In the genomic region with DNA sequence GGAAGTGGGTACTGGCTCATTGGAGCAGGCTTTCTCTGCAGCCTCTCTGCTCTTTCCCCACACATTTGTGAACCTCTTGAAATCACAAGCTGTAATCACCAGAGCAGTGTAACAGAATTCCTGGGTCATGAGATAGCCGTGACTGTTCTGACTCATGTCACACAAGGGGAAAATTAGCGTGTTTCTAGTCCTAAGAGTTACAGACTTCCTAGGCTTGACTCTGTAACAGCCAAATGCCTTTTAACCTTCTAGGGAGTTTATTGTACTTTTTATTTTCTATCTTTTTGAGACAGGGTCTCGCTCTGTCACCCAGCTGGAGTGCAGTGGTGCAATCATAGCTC, we compare ENCODE assay signal across 7 cellular contexts. TPM values are rescaled to one million over a fixed set of nuclear protein-coding genes. Genes with fewer than 3 reads are reported as not detected.
A peak's percentile ranks its signal among the peaks of the same experiment; 100 is the strongest.
DNase-seq lines count a peak whose midpoint lies in the region; ATAC-seq and TF ChIP-seq lines count a peak whose summit lies in the region.

No MANE protein-coding gene starts in this region.

- no peak overlapping the region for H4K91ac ChIP-seq in H9 (ENCODE audit: insufficient read length, low read depth, low read length)

- no peak overlapping the region for H3K18ac ChIP-seq in H9 (ENCODE audit: insufficient read length, low read depth, low read length)

- H2BK15ac ChIP-seq in H9 (ENCODE audit: low read depth, low read length): no peak overlapping the region

- H3K4me3 Mint-ChIP-seq in H9 (no peak overlapping the region), glutamatergic neuron (ENCODE audit: unreplicated experiment) (peak overlapping the region; percentile 78)

- H3K79me2 ChIP-seq in H9 (ENCODE audit: insufficient read depth, low read length) (peaks cover 5% of the 10 kb centered on the region; the same call in 1 of the 2 replicates), SK-N-SH (ENCODE audit: insufficient read depth) (peaks cover 46% of the 10 kb centered on the region)

- H3K9ac ChIP-seq in H9 (ENCODE audit: extremely low read depth, insufficient read length, low read length) (no peak overlapping the region), SK-N-SH (peak overlapping the region; percentile 47; the same call in 1 of the 2 replicates)

- TF ChIP-seq RAD21 in SK-N-SH (IDR thresholded peaks at IDR 0.05; ENCODE audit: low read length): no peak

- H3K9me2 ChIP-seq in SK-N-SH: no peaks in the 10 kb centered on the region

- no peaks in the 10 kb centered on the region for H4K20me1 ChIP-seq in H9 (ENCODE audit: control insufficient read depth, insufficient read depth, insufficient read length)
- no peaks in the 10 kb centered on the region for H4K20me1 ChIP-seq in SK-N-SH (ENCODE audit: insufficient read depth)

- no peak for DNase-seq in H9
- DNase-seq in SK-N-SH: peak; percentile 44
- no peak for DNase-seq in glutamatergic neuron
- no peak for DNase-seq in NCI-H1694 (lab: John Stamatoyannopoulos, UW)
- DNase-seq in GM13976 (ENCODE audit: low spot score): no peak

- ATAC-seq in GM21515 (IDR thresholded peaks at IDR 0.05; ENCODE audit: unreplicated experiment): no peak

- H3K27me3 ChIP-seq in H9 (ENCODE audit: insufficient read depth, low read length) (no peaks in the 10 kb centered on the region), SK-N-SH (ENCODE audit: insufficient read depth) (no peaks in the 10 kb centered on the region)

- no peak overlapping the region for H2AK5ac ChIP-seq in H9 (ENCODE audit: insufficient read length, low read length)

- H2AFZ ChIP-seq in H9 (ENCODE audit: low read length) (no peak overlapping the region), SK-N-SH (ENCODE audit: low read depth) (no peak overlapping the region)

- H3K23ac ChIP-seq in H9 (ENCODE audit: insufficient read length, low read depth, low read length): no peak overlapping the region

- H3K4ac ChIP-seq in H9 (ENCODE audit: low read depth, low read length): no peak overlapping the region

- no peaks in the 10 kb centered on the region for H3K36me3 ChIP-seq in SK-N-SH (replicated peaks in 1 of 2; ENCODE audit: control insufficient read depth in 1 of 2, insufficient read depth in 2 of 2, low read length in 1 of 2)

- no peak overlapping the region for H2BK20ac ChIP-seq in H9 (ENCODE audit: low read depth, low read length, poor library complexity, severe bottlenecking)

- no peaks in the 10 kb centered on the region for H3K79me1 ChIP-seq in H9 (ENCODE audit: insufficient read depth, low read depth, low read length, poor library complexity, severe bottlenecking)

- H3K4me1 ChIP-seq in H9 (ENCODE audit: insufficient read depth, low read length): peaks cover 8% of the 10 kb centered on the region; the same call in 1 of the 2 replicates
- peaks cover 33 to 41% of the 10 kb centered on the region in 2 experiments; a peak in 3 of 4 replicates for H3K4me1 ChIP-seq in SK-N-SH (ENCODE audit: control insufficient read depth in 1 of 2, insufficient read depth in 2 of 2, low read depth in 1 of 2, low read length in 1 of 2)

- H3T11ph ChIP-seq in H9 (ENCODE audit: low read length): no peak overlapping the region

- H2BK12ac ChIP-seq in H9 (ENCODE audit: insufficient read length, low read depth, low read length): no peak overlapping the region

- H4K5ac ChIP-seq in H9 (ENCODE audit: insufficient read length, low read depth, low read length): no peak overlapping the region

- H3K36me3 Mint-ChIP-seq in H9 (ENCODE audit: insufficient read depth in 1 of 3, low read depth in 3 of 3) (peaks cover 3 to 16% (median 7%) of the 10 kb centered on the region in 3 experiments; a peak in 6 of 7 replicates), glutamatergic neuron (ENCODE audit: unreplicated experiment) (peaks cover 20% of the 10 kb centered on the region)

- H3K27ac ChIP-seq in H9 (ENCODE audit: insufficient read length, low read depth, low read length): no peak overlapping the region
- peak overlapping the region; percentile 66 to 97 for H3K27ac ChIP-seq in SK-N-SH (ENCODE audit: low read depth in 2 of 2, low read length in 1 of 2)
- peak overlapping the region in 16 of 21 experiments; percentile 2 to 74 (median 29) for H3K27ac ChIP-seq in skin epidermis

- H2BK120ac ChIP-seq in H9 (ENCODE audit: low read depth, low read length, poor library complexity, severe bottlenecking): no peak overlapping the region

- POLR2A ChIA-PET in SK-N-SH (lab: Yijun Ruan, JAX): interaction anchor here (1.2 to 1.6 kb wide), 2 partner anchors 11 to 23 kb away, joined by 3 to 4 read pairs; no protein-coding TSS in a partner anchor

- WGBS in H9 (ENCODE audit: extremely low coverage, insufficient read length, low lambda C conversion rate): no CpG with 5 or more reads among the region's 3 CpGs
- WGBS in SK-N-SH (ENCODE audit: low lambda C conversion rate): 16% methylated on average over 3 of the region's 3 CpGs

- TF ChIP-seq CTCF in H9 (conservative IDR thresholded peaks at IDR 0.05): no peak
- TF ChIP-seq CTCF in SK-N-SH (IDR thresholded peaks at IDR 0.05): no peak
- no peak for TF ChIP-seq CTCF in glutamatergic neuron (IDR thresholded peaks at IDR 0.05; ENCODE audit: partially characterized antibody, unreplicated experiment)
- TF ChIP-seq CTCF in GM13976 (IDR thresholded peaks at IDR 0.05; ENCODE audit: borderline replicate concordance, control extremely low read depth, extremely low read depth, insufficient read depth, missing control alignments): no peak

- H3F3A ChIP-seq in SK-N-SH (replicated peaks; ENCODE audit: insufficient read depth): peaks cover 16% of the 10 kb centered on the region

- H3K9me3 Mint-ChIP-seq in H9 (no peaks in the 10 kb centered on the region), glutamatergic neuron (ENCODE audit: unreplicated experiment) (peaks cover 23% of the 10 kb centered on the region)

- in situ Hi-C loops in GM13976 (cut with MboI; ENCODE audit: low sequenced_read_pairs, unreplicated experiment): no loop called here

- no peak overlapping the region for H3K14ac ChIP-seq in H9 (ENCODE audit: insufficient read depth, low read length)

- peak overlapping the region in 2 of 3 experiments; percentile 83 to 91; a peak in 3 of 7 replicates for H3K27ac Mint-ChIP-seq in H9
- H3K27ac Mint-ChIP-seq in glutamatergic neuron (ENCODE audit: unreplicated experiment): peak overlapping the region; percentile 86

- peak in 1 of 2 experiments; percentile 43; a peak in 2 of 4 replicates for TF ChIP-seq EP300 in SK-N-SH (IDR thresholded peaks at IDR 0.05; ENCODE audit: borderline replicate concordance in 1 of 2, low read depth in 1 of 2, low read length in 1 of 2)

- no peaks in the 10 kb centered on the region for H3K23me2 ChIP-seq in H9 (ENCODE audit: insufficient read length, low read depth, low read length, poor library complexity, severe bottlenecking)

- H4K8ac ChIP-seq in H9 (replicated peaks; ENCODE audit: insufficient read length, low read depth, low read length): no peak overlapping the region

- CTCF ChIA-PET in SK-N-SH (lab: Yijun Ruan, JAX): interaction anchor here (1.2 to 2.9 kb wide), 3 partner anchors 9 to 155 kb away, joined by 3 to 13 read pairs (median 9); no protein-coding TSS in a partner anchor

- H3K4me1 Mint-ChIP-seq in H9: peaks cover 27 to 37% of the 10 kb centered on the region in 2 experiments
- peaks cover 74% of the 10 kb centered on the region for H3K4me1 Mint-ChIP-seq in glutamatergic neuron (ENCODE audit: low read depth, unreplicated experiment)

- H3K56ac ChIP-seq in H9 (ENCODE audit: insufficient read length, low read depth, low read length): no peak overlapping the region

- H2BK5ac ChIP-seq in H9 (ENCODE audit: insufficient read length, low read length): no peak overlapping the region

- H3K4me2 ChIP-seq in H9 (ENCODE audit: insufficient read depth, insufficient read length, low read length) (no peak overlapping the region), SK-N-SH (peak overlapping the region; percentile 69)

- H3K4me3 ChIP-seq in SK-N-SH (ENCODE audit: low read depth in 2 of 2, low read length in 1 of 2) (no peak overlapping the region), skin epidermis (no peak overlapping the region)

- H3K27me3 Mint-ChIP-seq in H9 (ENCODE audit: low read depth) (no peaks in the 10 kb centered on the region), glutamatergic neuron (ENCODE audit: unreplicated experiment) (peaks cover 21% of the 10 kb centered on the region)

- H3K9me3 ChIP-seq in H9 (ENCODE audit: control insufficient read depth, low read depth, low read length) (no peaks in the 10 kb centered on the region), SK-N-SH (no peaks in the 10 kb centered on the region)

TF ChIP-seq in SK-N-SH, 30 proteins besides CTCF, POLR2A, EP300 and RAD21 (continues in another document):
- TF ChIP-seq RXRA (IDR thresholded peaks at IDR 0.05; ENCODE audit: borderline replicate concordance, low read depth) (0 out of 2 replicates have a peak, but pooled peaks have one; percentile 23), MXI1 (IDR thresholded peaks at IDR 0.05; ENCODE audit: low read depth, low read length) (no peak), MEF2A (IDR thresholded peaks at IDR 0.05; ENCODE audit: borderline replicate concordance, low read depth) (no peak), USF1 (IDR thresholded peaks at IDR 0.05; ENCODE audit: borderline replicate concordance, low read depth) (no peak), RFX5 (IDR thresholded peaks at IDR 0.05; ENCODE audit: low read length) (no peak)
- TF ChIP-seq, protein P1, sequence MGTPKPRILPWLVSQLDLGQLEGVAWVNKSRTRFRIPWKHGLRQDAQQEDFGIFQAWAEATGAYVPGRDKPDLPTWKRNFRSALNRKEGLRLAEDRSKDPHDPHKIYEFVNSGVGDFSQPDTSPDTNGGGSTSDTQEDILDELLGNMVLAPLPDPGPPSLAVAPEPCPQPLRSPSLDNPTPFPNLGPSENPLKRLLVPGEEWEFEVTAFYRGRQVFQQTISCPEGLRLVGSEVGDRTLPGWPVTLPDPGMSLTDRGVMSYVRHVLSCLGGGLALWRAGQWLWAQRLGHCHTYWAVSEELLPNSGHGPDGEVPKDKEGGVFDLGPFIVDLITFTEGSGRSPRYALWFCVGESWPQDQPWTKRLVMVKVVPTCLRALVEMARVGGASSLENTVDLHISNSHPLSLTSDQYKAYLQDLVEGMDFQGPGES (IDR thresholded peaks at IDR 0.05; ENCODE audit: low read depth, low read length): no peak

RNA-seq across cellular contexts. Expression of gene TRAK1, which starts 54.7 kb away (rescaled TPM):
- 30.6 and 34.2 TPM in 2 replicates for total RNA-seq in H9 (2021)
- 11.5 and 12.5 TPM in 2 replicates for polyA plus RNA-seq in SK-N-SH (2012; rRNA removed)
- 10.7 and 13.8 TPM in 2 replicates for polyA plus RNA-seq in SK-N-SH (2012; cell fraction: cytosol; rRNA removed)
- 12.5 and 13.9 TPM in 2 replicates for polyA plus RNA-seq in SK-N-SH (2012; cell fraction: nucleus; rRNA removed)
- total RNA-seq in glutamatergic neuron (ENCODE audit: unreplicated experiment): 308 TPM
